7 cellular contexts compared by ENCODE assay signal in genomic region chr19:1906985-1907562, GRCh38. TPM values are rescaled to one million over a fixed set of nuclear protein-coding genes. Genes with fewer than 3 reads are reported as not detected.
DNase-seq lines count a peak whose midpoint lies in the region; ATAC-seq lines count a peak whose summit lies in the region.
"Had no signal": no experiment of that assay in that cellular context is flagged by ENCODE, and none has a peak within 500 bp of the region (broad histone marks: within the 10 kb centered on the region; RNA-seq: fewer than 3 reads in every experiment).

No MANE protein-coding gene starts in this region.

- peak overlapping the region; percentile 44 for H3K4me3 Mint-ChIP-seq in T-helper 2 cell treated with Interferon-gamma antibody and Interleukin-4, amounts not matched to agents 5 μg/mL and 100 μg/mL, for 36 hours
- H3K4me3 Mint-ChIP-seq in stimulated activated naive B cell treated with anti-CD40 and anti-IgM and Interleukin-4, amounts not matched to agents 10 μg/mL and 1 μg/mL and 100 μg/mL, for 72 hours = peak overlapping the region; percentile 16 to 57

- DNase-seq in T-helper 2 cell treated with Interferon-gamma antibody and Interleukin-4, amounts not matched to agents 5 μg/mL and 100 μg/mL, for 36 hours (ENCODE audit: low spot score) = no peak
- DNase-seq in T-helper 2 cell (no peak), C1 segment of cervical spinal cord (lab: John Stamatoyannopoulos, UW) (no peak), left colon (no peak)
- DNase-seq in stimulated activated naive B cell treated with anti-CD40 and anti-IgM and Interleukin-4, amounts not matched to agents 10 μg/mL and 1 μg/mL and 100 μg/mL, for 72 hours = no peak

- no peak for ATAC-seq in stimulated activated naive B cell treated with anti-CD40 and anti-IgM and Interleukin-4, amounts not matched to agents 10 μg/mL and 1 μg/mL and 100 μg/mL, for 72 hours (replicated peaks)
- no peak for ATAC-seq in left colon

- H3K27ac Mint-ChIP-seq in T-helper 2 cell treated with Interferon-gamma antibody and Interleukin-4, amounts not matched to agents 5 μg/mL and 100 μg/mL, for 36 hours = no peak overlapping the region
- peak overlapping the region; percentile 42 for H3K27ac Mint-ChIP-seq in stimulated activated naive B cell treated with anti-CD40 and anti-IgM and Interleukin-4, amounts not matched to agents 10 μg/mL and 1 μg/mL and 100 μg/mL, for 72 hours

- H3K4me1 ChIP-seq in duodenal mucosa (ENCODE audit: control insufficient read depth in 1 of 2, insufficient read depth in 2 of 2, low read length in 2 of 2) = peaks cover 23 to 42% of the 10 kb centered on the region in 2 donors

- no peaks in the 10 kb centered on the region for H3K27me3 ChIP-seq in duodenal mucosa (ENCODE audit: control insufficient read depth in 1 of 2, insufficient read depth in 2 of 2, low read length in 2 of 2)
- H3K27me3 ChIP-seq: SJSA1 had no signal

- no peaks in the 10 kb centered on the region for H3K27me3 Mint-ChIP-seq in T-helper 2 cell treated with Interferon-gamma antibody and Interleukin-4, amounts not matched to agents 5 μg/mL and 100 μg/mL, for 36 hours (ENCODE audit: low read depth)
- no peaks in the 10 kb centered on the region for H3K27me3 Mint-ChIP-seq in stimulated activated naive B cell treated with anti-CD40 and anti-IgM and Interleukin-4, amounts not matched to agents 10 μg/mL and 1 μg/mL and 100 μg/mL, for 72 hours

- no peaks in the 10 kb centered on the region for H3K36me3 ChIP-seq in duodenal mucosa (ENCODE audit: control insufficient read depth in 1 of 2, insufficient read depth in 2 of 2, low read length in 2 of 2)

- H3K27ac ChIP-seq in duodenal mucosa (ENCODE audit: low read depth, low read length) = peak overlapping the region; percentile 89
- H3K27ac ChIP-seq: SJSA1 had no signal

- H3K4me3 ChIP-seq in duodenal mucosa (ENCODE audit: low read depth in 1 of 2, low read length in 2 of 2) = peak overlapping the region in 1 of 2 donors; percentile 74
- H3K4me3 ChIP-seq: SJSA1 had no signal

- H3K9me3 ChIP-seq in duodenal mucosa (ENCODE audit: control insufficient read depth in 1 of 2, low read length in 2 of 2) = no peaks in the 10 kb centered on the region
- H3K9me3 ChIP-seq: SJSA1 had no signal

- intact Hi-C loops in left colon (cut with DNase I, micrococcal nuclease) = no loop called here

- peak overlapping the region; percentile 74 to 79 for H3K9ac ChIP-seq in duodenal mucosa (ENCODE audit: low read depth in 1 of 2, low read length in 2 of 2)

- peaks cover 27% of the 10 kb centered on the region for H3K4me1 Mint-ChIP-seq in T-helper 2 cell treated with Interferon-gamma antibody and Interleukin-4, amounts not matched to agents 5 μg/mL and 100 μg/mL, for 36 hours (ENCODE audit: low read depth)
- H3K4me1 Mint-ChIP-seq in stimulated activated naive B cell treated with anti-CD40 and anti-IgM and Interleukin-4, amounts not matched to agents 10 μg/mL and 1 μg/mL and 100 μg/mL, for 72 hours = peaks cover 42 to 71% of the 10 kb centered on the region in 2 donors

- H3K36me3 Mint-ChIP-seq in T-helper 2 cell treated with Interferon-gamma antibody and Interleukin-4, amounts not matched to agents 5 μg/mL and 100 μg/mL, for 36 hours (ENCODE audit: low read depth) = peaks cover 3% of the 10 kb centered on the region
- H3K36me3 Mint-ChIP-seq in stimulated activated naive B cell treated with anti-CD40 and anti-IgM and Interleukin-4, amounts not matched to agents 10 μg/mL and 1 μg/mL and 100 μg/mL, for 72 hours = peaks cover 11 to 19% of the 10 kb centered on the region in 2 donors

- no peaks in the 10 kb centered on the region for H3K9me3 Mint-ChIP-seq in T-helper 2 cell treated with Interferon-gamma antibody and Interleukin-4, amounts not matched to agents 5 μg/mL and 100 μg/mL, for 36 hours
- H3K9me3 Mint-ChIP-seq in stimulated activated naive B cell treated with anti-CD40 and anti-IgM and Interleukin-4, amounts not matched to agents 10 μg/mL and 1 μg/mL and 100 μg/mL, for 72 hours = no peaks in the 10 kb centered on the region

RNA-seq across cellular contexts. Expression of gene ADAT3, which starts 1.9 kb away (rescaled TPM):
- 10 to 100 TPM; 19.1 to 29.1 TPM for total RNA-seq in left colon

RNA-seq across cellular contexts. Expression of gene SCAMP4, which starts 1.9 kb away (rescaled TPM):
- total RNA-seq in left colon = 10 to 100 TPM; 56.3 to 76.5 TPM

RNA-seq across cellular contexts. Expression of gene ABHD17A, which starts 21.8 kb away (rescaled TPM):
- 10 to 100 TPM; 61.5 to 63.5 TPM for total RNA-seq in left colon

RNA-seq across cellular contexts. Expression of gene CSNK1G2, which starts 33.9 kb away (rescaled TPM):
- 10 to 100 TPM; 51.4 to 74.1 TPM for total RNA-seq in left colon

RNA-seq across cellular contexts. Expression of gene KLF16, which starts 43.7 kb away (rescaled TPM):
- total RNA-seq in left colon = 10 to 100 TPM; 30.6 to 35.9 TPM
